Comparison of ENCODE assay signal across 8 cellular contexts in the genomic region with DNA sequence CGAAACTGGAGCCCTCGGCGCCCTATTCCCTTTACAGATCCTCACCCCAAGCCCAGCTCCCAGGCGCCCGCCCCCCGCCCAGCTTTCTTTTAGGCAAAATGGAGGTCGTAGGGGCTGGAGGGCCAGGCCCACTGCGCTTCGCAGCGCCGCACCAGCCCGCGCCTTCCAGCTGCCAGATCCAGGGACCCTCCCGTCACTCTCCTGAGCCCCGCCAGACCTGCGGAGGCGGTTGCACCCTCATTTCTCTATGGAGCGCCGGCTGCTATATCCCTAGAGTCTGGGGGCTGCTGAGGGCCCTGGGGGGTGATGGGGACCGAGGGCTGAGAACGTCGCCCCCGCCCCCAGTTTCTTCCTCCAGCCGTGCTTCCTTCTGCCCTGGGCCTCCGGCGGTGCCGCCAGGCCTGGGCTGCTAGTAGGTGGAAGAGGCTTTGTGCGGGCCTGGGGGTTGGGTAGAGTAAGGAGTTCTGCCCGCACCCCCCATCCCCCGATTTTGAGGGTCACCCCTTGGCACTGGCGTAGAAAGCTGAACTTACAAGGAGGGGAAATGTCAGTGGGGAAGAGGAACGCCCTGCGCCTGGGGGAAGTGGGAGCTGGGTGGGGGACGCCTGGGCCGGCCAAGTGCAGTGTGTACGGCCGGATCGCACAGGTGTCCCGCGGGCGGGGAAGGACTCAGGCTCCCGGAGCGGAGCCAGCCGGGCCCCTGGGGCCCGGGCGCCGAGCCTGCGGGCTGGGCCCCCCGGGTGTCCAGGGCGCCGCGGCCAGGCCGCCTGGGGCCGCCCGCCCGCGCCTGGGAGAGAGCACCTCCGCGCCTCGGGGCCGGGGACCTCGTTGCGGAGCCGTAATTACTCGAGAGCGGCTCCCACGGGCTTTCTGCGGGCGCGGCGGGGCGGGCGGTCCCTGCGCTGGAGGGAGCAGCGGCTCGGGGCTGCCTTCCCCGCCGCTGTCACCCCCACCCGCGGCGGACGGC. TPM values are rescaled to one million over a fixed set of nuclear protein-coding genes. Genes with fewer than 3 reads are reported as not detected.
DNase-seq lines count a peak whose midpoint lies in the region; ATAC-seq and TF ChIP-seq lines count a peak whose summit lies in the region.

No MANE protein-coding gene starts in this region.

- H3K27ac ChIP-seq in heart left ventricle, result peak overlapping the region; percentile 88 to 100 (median 98)
- peak overlapping the region; percentile 97 for H3K27ac ChIP-seq in psoas muscle

- no peak for TF ChIP-seq CTCF in NB4 (IDR thresholded peaks at IDR 0.05; ENCODE audit: low read depth, low read length)
- no peak for TF ChIP-seq CTCF in heart left ventricle (IDR thresholded peaks at IDR 0.05)
- no peak for TF ChIP-seq CTCF in psoas muscle (IDR thresholded peaks at IDR 0.05)

- DNase-seq in ELR (ENCODE audit: low read depth), result peak; percentile 35
- DNase-seq in NB4 (ENCODE audit: low read depth), result peak; percentile 77
- peak; percentile 41 for DNase-seq in activated naive CD4-positive, alpha-beta T cell treated with anti-CD3 and anti-CD28 coated beads for 36 hours
- DNase-seq in heart left ventricle, result peak in 1 of 5 donors; percentile 75
- DNase-seq in psoas muscle, result peak in 1 of 2 donors; percentile 68

- WGBS in heart left ventricle, 4 donors, result 0 to 1% (median 0%) methylated on average over 23 to 82 of the region's 82 CpGs
- 0% methylated on average over 62 to 82 of the region's 82 CpGs for WGBS in psoas muscle, 3 donors

- H3K27me3 ChIP-seq in heart left ventricle (no peaks in the 10 kb centered on the region), psoas muscle (ENCODE audit: insufficient read depth in 3 of 3, low read length in 2 of 3) (no peaks in the 10 kb centered on the region)

- no peaks in the 10 kb centered on the region for H3K27me3 Mint-ChIP-seq in activated naive CD4-positive, alpha-beta T cell treated with anti-CD3 and anti-CD28 coated beads for 36 hours (ENCODE audit: low read depth)

- CTCF ChIA-PET in activated naive CD4-positive, alpha-beta T cell treated with anti-CD3 and anti-CD28 coated beads for 36 hours (lab: Charles Lee), result interaction anchor here (0.9 kb wide), 1 partner anchor 30 kb away, joined by 3 read pairs; no protein-coding TSS in a partner anchor

- ATAC-seq in heart left ventricle, result no peak
- peak in 2 of 4 donors; percentile 1 to 7 for ATAC-seq in psoas muscle
- no peak for ATAC-seq in HG03457 (IDR thresholded peaks at IDR 0.05; ENCODE audit: unreplicated experiment)
- no peak for ATAC-seq in GM21381 (IDR thresholded peaks at IDR 0.05; ENCODE audit: unreplicated experiment)
- no peak for ATAC-seq in GM18870 (IDR thresholded peaks at IDR 0.05; ENCODE audit: unreplicated experiment)

- peaks cover 0 to 48% (median 17%) of the 10 kb centered on the region in 12 donors for H3K4me1 ChIP-seq in heart left ventricle
- no peaks in the 10 kb centered on the region for H3K4me1 ChIP-seq in psoas muscle

- H3K9me3 ChIP-seq in heart left ventricle (no peaks in the 10 kb centered on the region), psoas muscle (no peaks in the 10 kb centered on the region)

- H3K36me3 ChIP-seq in heart left ventricle, result peaks cover 0 to 35% (median 33%) of the 10 kb centered on the region in 9 donors
- peaks cover 0 to 36% of the 10 kb centered on the region in 2 donors for H3K36me3 ChIP-seq in psoas muscle (ENCODE audit: insufficient read depth in 1 of 2, low read depth in 1 of 2)

- no peak for TF ChIP-seq POLR2A in NB4 (IDR thresholded peaks at IDR 0.05; ENCODE audit: extremely low read depth, insufficient read length)
- no peak for TF ChIP-seq POLR2A in heart left ventricle (IDR thresholded peaks at IDR 0.05)

- intact Hi-C loops in activated naive CD4-positive, alpha-beta T cell treated with anti-CD3 and anti-CD28 coated beads for 36 hours (cut with micrococcal nuclease), result loop anchor here (1.0 to 5.0 kb wide), 6 partner anchors 8 to 197 kb away; partner anchors contain the start of genes FBXO24, LRCH4, MOSPD3 and TSC22D4
- intact Hi-C loops in heart left ventricle (cut with DNase I) (loop anchor here in 7 of 10 donors (1.0 to 10.0 kb wide), 9 partner anchors 31 to 207 kb away; partner anchors contain the start of genes FBXO24 (in 2 of the 7), LRCH4 (in 2 of the 7) and MOSPD3 (in 2 of the 7)), psoas muscle (cut with DNase I) (loop anchor here (1.0 to 5.0 kb wide), 5 partner anchors 18 to 90 kb away; partner anchors contain the start of genes MOSPD3 (in 2 of the 2), FBXO24 (in 1 of the 2) and LRCH4 (in 1 of the 2))

- peak overlapping the region; percentile 81 for H3K4me3 ChIP-seq in NB4 (ENCODE audit: low read depth, low read length)
- H3K4me3 ChIP-seq in heart left ventricle, result peak overlapping the region; percentile 79 to 100 (median 96)
- H3K4me3 ChIP-seq in psoas muscle, result peak overlapping the region; percentile 92

- H3K9me3 Mint-ChIP-seq in activated naive CD4-positive, alpha-beta T cell treated with anti-CD3 and anti-CD28 coated beads for 36 hours, result no peaks in the 10 kb centered on the region

- peak overlapping the region; percentile 97 for H3K4me3 Mint-ChIP-seq in activated naive CD4-positive, alpha-beta T cell treated with anti-CD3 and anti-CD28 coated beads for 36 hours

- H3K36me3 Mint-ChIP-seq in activated naive CD4-positive, alpha-beta T cell treated with anti-CD3 and anti-CD28 coated beads for 36 hours (ENCODE audit: low read depth), result peaks cover 15% of the 10 kb centered on the region

- peaks cover 21% of the 10 kb centered on the region for H3K4me1 Mint-ChIP-seq in activated naive CD4-positive, alpha-beta T cell treated with anti-CD3 and anti-CD28 coated beads for 36 hours (ENCODE audit: low read depth)

- peak overlapping the region; percentile 93 for H3K27ac Mint-ChIP-seq in activated naive CD4-positive, alpha-beta T cell treated with anti-CD3 and anti-CD28 coated beads for 36 hours

RNA-seq across cellular contexts. Expression of gene GNB2, which starts 1.2 kb away (rescaled TPM):
- total RNA-seq in activated naive CD4-positive, alpha-beta T cell treated with anti-CD3 and anti-CD28 coated beads for 36 hours, result 100 to 1,000 TPM; 221 TPM
- total RNA-seq in heart left ventricle, result 100 to 1,000 TPM in 7 of 9 donors, 10 to 100 TPM in 2; 94.8 to 188 (median 122) TPM
- 100 to 1,000 TPM in 1 of 2 donors, 10 to 100 TPM in 1; 48.0 to 199 TPM for polyA plus RNA-seq in heart left ventricle
- 100 to 1,000 TPM in 3 of 4 donors, 10 to 100 TPM in 1; 87.1 to 130 (median 121) TPM for total RNA-seq in psoas muscle
- polyA plus RNA-seq in psoas muscle, result 100 to 1,000 TPM; 112 to 148 (median 117) TPM

RNA-seq across cellular contexts. Expression of gene ACTL6B, which starts 18.5 kb away (rescaled TPM):
- not detected for total RNA-seq in activated naive CD4-positive, alpha-beta T cell treated with anti-CD3 and anti-CD28 coated beads for 36 hours
- total RNA-seq in heart left ventricle, result not detected
- polyA plus RNA-seq in heart left ventricle, result not detected
- not detected for total RNA-seq in psoas muscle
- polyA plus RNA-seq in psoas muscle, result under 1 TPM in 1 of 3 donors, not detected in 2; 0.03 TPM

RNA-seq across cellular contexts. Expression of gene GIGYF1, which starts 19.3 kb away (rescaled TPM):
- total RNA-seq in activated naive CD4-positive, alpha-beta T cell treated with anti-CD3 and anti-CD28 coated beads for 36 hours, result 10 to 100 TPM; 32.8 to 37.8 TPM
- 10 to 100 TPM; 14.1 to 31.7 (median 23.2) TPM for total RNA-seq in heart left ventricle
- 10 to 100 TPM; 12.9 to 23.8 TPM for polyA plus RNA-seq in heart left ventricle
- total RNA-seq in psoas muscle, result 10 to 100 TPM; 18.0 to 39.1 (median 23.9) TPM
- polyA plus RNA-seq in psoas muscle, result 10 to 100 TPM in 2 of 3 donors, 1 to 10 TPM in 1; 9.9 to 16.1 (median 10.5) TPM

RNA-seq across cellular contexts. Expression of gene POP7, which starts 31.2 kb away (rescaled TPM):
- 10 to 100 TPM; 23.2 to 29.6 TPM for total RNA-seq in activated naive CD4-positive, alpha-beta T cell treated with anti-CD3 and anti-CD28 coated beads for 36 hours
- total RNA-seq in heart left ventricle, result 10 to 100 TPM; 24.1 to 41.3 (median 28.9) TPM
- polyA plus RNA-seq in heart left ventricle, result 10 to 100 TPM; 42.1 to 62.4 TPM
- 10 to 100 TPM; 28.4 to 44.4 (median 39.4) TPM for total RNA-seq in psoas muscle
- polyA plus RNA-seq in psoas muscle, result 100 to 1,000 TPM in 1 of 3 donors, 10 to 100 TPM in 2; 74.1 to 129 (median 86.0) TPM

RNA-seq across cellular contexts. Expression of gene TFR2, which starts 33.4 kb away (rescaled TPM):
- 1 to 10 TPM; 4.2 to 5.1 TPM for total RNA-seq in activated naive CD4-positive, alpha-beta T cell treated with anti-CD3 and anti-CD28 coated beads for 36 hours
- total RNA-seq in heart left ventricle (under 1 TPM in 4 of 9 donors, not detected in 5; 0.15 to 0.59 (median 0.45) TPM), psoas muscle (not detected)
- polyA plus RNA-seq in heart left ventricle (under 1 TPM; 0.08 to 0.37 TPM), psoas muscle (under 1 TPM in 2 of 3 donors, not detected in 1; 0.04 to 0.36 TPM)
